In the genomic region with DNA sequence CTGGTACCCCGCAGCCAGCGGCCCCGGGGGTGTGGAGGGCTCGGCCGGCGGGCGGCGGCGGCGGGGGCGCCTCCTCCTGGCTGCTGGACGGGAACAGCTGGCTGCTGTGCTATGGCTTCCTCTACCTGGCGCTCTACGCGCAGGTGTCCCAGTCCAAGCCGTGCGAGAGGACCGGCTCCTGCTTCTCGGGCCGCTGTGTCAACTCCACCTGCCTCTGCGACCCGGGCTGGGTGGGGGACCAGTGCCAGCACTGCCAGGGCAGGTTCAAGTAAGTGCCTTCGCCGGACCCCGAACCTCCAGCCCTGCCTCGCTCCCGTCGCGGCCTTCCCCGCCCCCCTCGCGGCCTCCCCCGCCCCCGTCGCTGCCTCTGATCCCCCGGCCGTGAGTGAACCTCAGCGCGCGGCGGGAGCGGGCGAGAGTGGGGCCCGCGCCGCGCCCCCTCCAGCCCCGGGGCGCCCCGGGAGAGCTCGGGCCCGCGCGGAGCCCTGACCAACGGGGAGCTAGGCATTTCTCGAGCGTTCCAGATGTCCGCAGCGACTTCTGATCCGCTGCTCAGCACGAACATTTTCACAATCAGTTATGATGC, we compare ENCODE assay signal across 8 cellular contexts. TPM values are rescaled to one million over a fixed set of nuclear protein-coding genes. Genes with fewer than 3 reads are reported as not detected.
DNase-seq lines count a peak whose midpoint lies in the region; TF ChIP-seq lines count a peak whose summit lies in the region.

No MANE protein-coding gene starts in this region.

- intact Hi-C loops in mammary epithelial cell (cut with micrococcal nuclease): no loop called here
- intact Hi-C loops in lower leg skin (cut with DNase I; ENCODE audit: low total_unique reads): no loop called here

- H3K4me2 ChIP-seq in MM.1S (ENCODE audit: low read depth, low read length) (peak overlapping the region; percentile 39; the same call in 1 of the 2 replicates), mammary epithelial cell (ENCODE audit: insufficient read depth, low read depth, low read length) (peak overlapping the region; percentile 99)

- CTCF ChIA-PET in HEK293 (lab: Yijun Ruan, JAX) (interaction anchor here (0.6 to 1.4 kb wide), 3 partner anchors 26 to 273 kb away, joined by 3 read pairs; partner anchors contain the start of genes FHIP2A and TRUB1), mammary epithelial cell (lab: Charles Lee; ENCODE audit: low non-redundant PET) (no interaction called here)

- no peaks in the 10 kb centered on the region; a peak in 1 of 3 replicates for H3K36me3 ChIP-seq in HEK293 (ENCODE audit: control insufficient read depth in 2 of 2, insufficient read depth in 1 of 2, low read length in 2 of 2)
- H3K36me3 ChIP-seq in MM.1S (replicated peaks; ENCODE audit: insufficient read depth, low read length): no peaks in the 10 kb centered on the region
- H3K36me3 ChIP-seq in mammary epithelial cell (ENCODE audit: insufficient read depth, low read length): no peaks in the 10 kb centered on the region
- no peaks in the 10 kb centered on the region for H3K36me3 ChIP-seq in urinary bladder (ENCODE audit: insufficient read depth)

- H3K9me3 ChIP-seq in HEK293 (ENCODE audit: control insufficient read depth, insufficient read depth, low read depth, low read length): no peaks in the 10 kb centered on the region
- no peaks in the 10 kb centered on the region for H3K9me3 ChIP-seq in MM.1S (replicated peaks; ENCODE audit: insufficient read depth, low read length)
- H3K9me3 ChIP-seq in mammary epithelial cell (replicated peaks; ENCODE audit: insufficient read depth, low read length): no peaks in the 10 kb centered on the region

- 0 out of 2 replicates have a peak, but pooled peaks cover 3% of the 10 kb centered on the region for H3K4me1 ChIP-seq in HEK293 (ENCODE audit: control insufficient read depth, insufficient read depth, low read length)
- H3K4me1 ChIP-seq in MM.1S (ENCODE audit: low read length): 0 out of 2 replicates have a peak, but pooled peaks cover 3% of the 10 kb centered on the region
- H3K4me1 ChIP-seq in mammary epithelial cell (ENCODE audit: insufficient read depth, low read length): peaks cover 10% of the 10 kb centered on the region
- H3K4me1 ChIP-seq in urinary bladder (ENCODE audit: insufficient read depth): no peaks in the 10 kb centered on the region

- no peaks in the 10 kb centered on the region for H4K20me1 ChIP-seq in MM.1S (ENCODE audit: insufficient read depth, low read length)
- H4K20me1 ChIP-seq in mammary epithelial cell (ENCODE audit: insufficient read depth, low read length): no peaks in the 10 kb centered on the region

- no TSS peak for BruUV-seq in mammary epithelial cell (replicated peaks; lab: Mats Ljungman, UMichigan)

- POLR2A ChIA-PET in HEK293 (lab: Yijun Ruan, JAX): no interaction called here

- H3K79me2 ChIP-seq in MM.1S (ENCODE audit: low read length) (peaks cover 18% of the 10 kb centered on the region), mammary epithelial cell (ENCODE audit: insufficient read depth, low read length) (no peaks in the 10 kb centered on the region)

- no peaks in the 10 kb centered on the region for H3K9me2 ChIP-seq in MM.1S (replicated peaks; ENCODE audit: insufficient read depth, low read length)

- no peaks in the 10 kb centered on the region for H3K27me3 ChIP-seq in MM.1S (replicated peaks; ENCODE audit: insufficient read depth, low read length)
- H3K27me3 ChIP-seq in mammary epithelial cell (ENCODE audit: insufficient read depth, low read length): peaks cover 26% of the 10 kb centered on the region

- H3K9ac ChIP-seq in MM.1S (ENCODE audit: low read length): peak overlapping the region; percentile 63; the same call in 1 of the 2 replicates
- H3K9ac ChIP-seq in mammary epithelial cell (ENCODE audit: insufficient read depth, low read length): no peak overlapping the region

- dilution Hi-C loops in mammary epithelial cell (cut with HindIII; ENCODE audit: low sequenced_read_pairs): no loop called here

- TF ChIP-seq CTCF in HEK293 (tag by site-specific recombination; IDR thresholded peaks at IDR 0.05) (peak; percentile 67; the same call in 1 of the 2 replicates), MM.1S (IDR thresholded peaks at IDR 0.05; ENCODE audit: low read length) (peak; percentile 48), mammary epithelial cell (conservative IDR thresholded peaks at IDR 0.05 in 1 of 2, IDR thresholded peaks at IDR 0.05 in 1 of 2; ENCODE audit: extremely low read depth in 1 of 2, insufficient read depth in 1 of 2, low read depth in 1 of 2, low read length in 2 of 2) (peak in 1 of 2 donors; percentile 28), lower leg skin (IDR thresholded peaks at IDR 0.05) (no peak)

- in situ Hi-C loops in mammary epithelial cell (cut with MboI; ENCODE audit: low sequenced_read_pairs in 2 of 2): no loop called here

- peaks cover 10% of the 10 kb centered on the region; the same call in 1 of the 2 replicates for H3F3A ChIP-seq in MM.1S (ENCODE audit: insufficient read depth, low read length)

- H3K4me3 ChIP-seq in HEK293 (ENCODE audit: low read depth, low read length) (peak overlapping the region; percentile 85), MM.1S (ENCODE audit: low read length) (peak overlapping the region; percentile 80), mammary epithelial cell (replicated peaks in 1 of 3; ENCODE audit: insufficient read depth in 1 of 3, low read depth in 2 of 3, low read length in 3 of 3) (peak overlapping the region; percentile 55 to 65 (median 58)), lower leg skin (ENCODE audit: low read depth, poor library complexity, severe bottlenecking) (peak overlapping the region; percentile 45), urinary bladder (ENCODE audit: low read depth, low read length) (peak overlapping the region; percentile 76)

- H3K27ac ChIP-seq in HEK293 (ENCODE audit: extremely low read depth, low read depth, low read length) (peak overlapping the region; percentile 91; the same call in 1 of the 2 replicates), MM.1S (ENCODE audit: low read length) (no peak overlapping the region), mammary epithelial cell (ENCODE audit: insufficient read depth, low read depth, low read length) (no peak overlapping the region), urinary bladder (ENCODE audit: low read depth) (peak overlapping the region; percentile 60)

- H2AFZ ChIP-seq in MM.1S (ENCODE audit: low read length): peak overlapping the region; percentile 83
- peak overlapping the region; percentile 94 for H2AFZ ChIP-seq in mammary epithelial cell (ENCODE audit: low read depth, low read length)

- 2% methylated on average over 9 of the region's 61 CpGs for WGBS in mammary epithelial cell (ENCODE audit: low coverage, missing lambda C conversion rate)
- 0 to 3% methylated on average over 13 to 31 of the region's 61 CpGs for WGBS in lower leg skin, 2 donors
- 1% methylated on average over 60 of the region's 61 CpGs for WGBS in urinary bladder

- DNase-seq in activated CD4-positive, alpha-beta T cell treated with anti-CD3 and anti-CD28 coated beads for 48 hours: peak; percentile 17
- DNase-seq in activated CD4-positive, alpha-beta T cell treated with anti-CD3 and anti-CD28 coated beads for 1 hour: no peak
- DNase-seq in MM.1S: peak; percentile 67
- peak; percentile 2 for DNase-seq in mammary epithelial cell
- no peak for DNase-seq in lower leg skin (ENCODE audit: low spot score in 2 of 2)
- no peak for DNase-seq in midbrain (lab: John Stamatoyannopoulos, UW)

- no peak for TF ChIP-seq POLR2A in lower leg skin (IDR thresholded peaks at IDR 0.05)

TF ChIP-seq in HEK293, 187 proteins besides CTCF, POLR2A, EP300 and RAD21 (continues in another document):
- TF ChIP-seq ZNF175 (tag by site-specific recombination; IDR thresholded peaks at IDR 0.05) (no peak), YY2 (tag by site-specific recombination; IDR thresholded peaks at IDR 0.05) (no peak), BCL11A (tag by site-specific recombination; IDR thresholded peaks at IDR 0.05; ENCODE audit: low read depth) (no peak)
- TF ChIP-seq, protein P1, sequence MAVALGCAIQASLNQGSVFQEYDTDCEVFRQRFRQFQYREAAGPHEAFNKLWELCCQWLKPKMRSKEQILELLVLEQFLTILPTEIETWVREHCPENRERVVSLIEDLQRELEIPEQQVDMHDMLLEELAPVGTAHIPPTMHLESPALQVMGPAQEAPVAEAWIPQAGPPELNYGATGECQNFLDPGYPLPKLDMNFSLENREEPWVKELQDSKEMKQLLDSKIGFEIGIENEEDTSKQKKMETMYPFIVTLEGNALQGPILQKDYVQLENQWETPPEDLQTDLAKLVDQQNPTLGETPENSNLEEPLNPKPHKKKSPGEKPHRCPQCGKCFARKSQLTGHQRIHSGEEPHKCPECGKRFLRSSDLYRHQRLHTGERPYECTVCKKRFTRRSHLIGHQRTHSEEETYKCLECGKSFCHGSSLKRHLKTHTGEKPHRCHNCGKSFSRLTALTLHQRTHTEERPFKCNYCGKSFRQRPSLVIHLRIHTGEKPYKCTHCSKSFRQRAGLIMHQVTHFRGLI (tag by site-specific recombination; IDR thresholded peaks at IDR 0.05): no peak
- TF ChIP-seq, protein P2, sequence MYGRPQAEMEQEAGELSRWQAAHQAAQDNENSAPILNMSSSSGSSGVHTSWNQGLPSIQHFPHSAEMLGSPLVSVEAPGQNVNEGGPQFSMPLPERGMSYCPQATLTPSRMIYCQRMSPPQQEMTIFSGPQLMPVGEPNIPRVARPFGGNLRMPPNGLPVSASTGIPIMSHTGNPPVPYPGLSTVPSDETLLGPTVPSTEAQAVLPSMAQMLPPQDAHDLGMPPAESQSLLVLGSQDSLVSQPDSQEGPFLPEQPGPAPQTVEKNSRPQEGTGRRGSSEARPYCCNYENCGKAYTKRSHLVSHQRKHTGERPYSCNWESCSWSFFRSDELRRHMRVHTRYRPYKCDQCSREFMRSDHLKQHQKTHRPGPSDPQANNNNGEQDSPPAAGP (tag by site-specific recombination; IDR thresholded peaks at IDR 0.05): 0 out of 2 replicates have a peak, but pooled peaks have one; percentile 6

RNA-seq across cellular contexts. Expression of gene ATRNL1, which starts 0.7 kb away (rescaled TPM):
- total RNA-seq in mammary epithelial cell (under 1 TPM; 0.26 to 0.50 TPM), lower leg skin (1 to 10 TPM in 1 of 4 donors, under 1 TPM in 3; 0.34 to 1.1 (median 0.55) TPM), urinary bladder (153 TPM)
- polyA plus RNA-seq in mammary epithelial cell (0.06 TPM), urinary bladder (1.9 TPM)
- not detected for polyA minus RNA-seq in mammary epithelial cell

Comparison
In these comparisons a context has a peak if more than half of its experiments do, and no peak if none do; other contexts are left out.
1. DNase-seq: peak in activated CD4-positive, alpha-beta T cell treated with anti-CD3 and anti-CD28 coated beads for 48 hours (single experiment), MM.1S (single experiment) and mammary epithelial cell (single experiment); none in activated CD4-positive, alpha-beta T cell treated with anti-CD3 and anti-CD28 coated beads for 1 hour (single experiment), lower leg skin (0 of 2) and midbrain (single experiment).
2. H3K27ac ChIP-seq: peak in HEK293 (single experiment) and urinary bladder (single experiment); none in MM.1S (single experiment) and mammary epithelial cell (single experiment).
3. CTCF ChIP-seq: peak in HEK293 (single experiment) and MM.1S (single experiment); none in lower leg skin (0 of 3).
4. RNA of gene ATRNL1, which starts 0.7 kb away (total RNA-seq): 153 TPM in urinary bladder (single experiment); 0.34 to 1.1 TPM in lower leg skin and 0.26 to 0.50 TPM in mammary epithelial cell; every median in the first group is over 10 times any median in the second.
5. Peak in every context shown above with its lines, with median percentiles within 50 percentile points of each other: H3K4me3 ChIP-seq.